ENCODE assay signal across 7 cellular contexts in genomic region chr10:131799429-131799828, GRCh38.
"Had no signal": no experiment of that assay in that cellular context is flagged by ENCODE, and none has a peak within 500 bp of the region (broad histone marks: within the 10 kb centered on the region; RNA-seq: fewer than 3 reads in every experiment).

No MANE protein-coding gene starts in this region.

- H3K4me3 Mint-ChIP-seq: GM23338 had no signal

- DNase-seq: H7, IMR-90, KG1 had no signal

- H3K27ac Mint-ChIP-seq: GM23338 had no signal

- H3K4me3 ChIP-seq: GM23338, HAP-1, K562 had no signal

- ATAC-seq: GM23338, HCT116, K562 had no signal

- H3K4me1 ChIP-seq: HAP-1 had no signal

- H3K36me3 ChIP-seq: HAP-1 had no signal
